13 cellular contexts compared by ENCODE assay signal in the genomic region with DNA sequence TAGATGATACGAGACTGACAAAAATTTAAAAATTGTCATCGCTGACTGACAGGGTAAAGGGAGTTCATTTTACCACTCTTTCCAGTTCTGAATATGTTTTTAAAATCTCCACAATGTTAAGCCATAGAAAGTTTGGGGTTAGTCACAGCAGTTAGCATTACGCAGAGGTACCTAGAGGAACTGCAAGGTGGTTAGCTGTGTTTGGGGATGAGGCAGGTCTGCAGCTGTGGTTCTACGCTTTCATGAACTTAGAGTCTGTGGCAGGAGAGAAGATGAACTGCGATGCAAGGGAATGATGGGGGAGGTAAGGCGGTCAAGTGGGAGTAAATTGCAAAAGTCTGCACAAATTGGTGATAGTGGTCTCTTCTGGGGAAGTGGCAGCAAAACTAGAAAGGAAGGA. TPM values are rescaled to one million over a fixed set of nuclear protein-coding genes. Genes with fewer than 3 reads are reported as not detected.
DNase-seq lines count a peak whose midpoint lies in the region; ATAC-seq and TF ChIP-seq lines count a peak whose summit lies in the region.
"Had no signal": no experiment of that assay in that cellular context is flagged by ENCODE, and none has a peak within 500 bp of the region (broad histone marks: within the 10 kb centered on the region; RNA-seq: fewer than 3 reads in every experiment).

No MANE protein-coding gene starts in this region.

- POLR2A ChIA-PET in naive thymus-derived CD8-positive, alpha-beta T cell (lab: Charles Lee): no interaction called here

- H3K27me3 Mint-ChIP-seq in endothelial cell (ENCODE audit: unreplicated experiment) (no peaks in the 10 kb centered on the region), osteocyte (ENCODE audit: unreplicated experiment) (peaks cover 2% of the 10 kb centered on the region)
- H3K27me3 Mint-ChIP-seq in naive thymus-derived CD8-positive, alpha-beta T cell: peaks cover 11 to 25% (median 13%) of the 10 kb centered on the region in 5 donors

- peaks cover 20% of the 10 kb centered on the region for H3K4me1 Mint-ChIP-seq in endothelial cell (ENCODE audit: unreplicated experiment)
- peaks cover 0 to 2% (median 0%) of the 10 kb centered on the region in 4 donors for H3K4me1 Mint-ChIP-seq in naive thymus-derived CD8-positive, alpha-beta T cell
- no peaks in the 10 kb centered on the region for H3K4me1 Mint-ChIP-seq in osteocyte (ENCODE audit: unreplicated experiment)

- no peaks in the 10 kb centered on the region for H3K36me3 ChIP-seq in spleen

- H3K4me3 ChIP-seq in spleen: no peak overlapping the region

- TF ChIP-seq CTCF in endothelial cell (IDR thresholded peaks at IDR 0.05; ENCODE audit: unreplicated experiment) (no peak), osteocyte (IDR thresholded peaks at IDR 0.05) (no peak), spleen (IDR thresholded peaks at IDR 0.05 in 8 of 11, conservative IDR thresholded peaks at IDR 0.05 in 3 of 11) (peak in 3 of 11 experiments; percentile 14 to 22 (median 14))

- no peak for TF ChIP-seq POLR2A in spleen (IDR thresholded peaks at IDR 0.05)

- peaks cover 0 to 14% (median 6%) of the 10 kb centered on the region in 6 donors for H3K4me1 ChIP-seq in spleen
- H3K4me1 ChIP-seq: foreskin keratinocyte, parathyroid adenoma had no signal

- H3K4me3 Mint-ChIP-seq in endothelial cell (ENCODE audit: unreplicated experiment) (no peak overlapping the region), osteocyte (ENCODE audit: unreplicated experiment) (no peak overlapping the region)
- H3K4me3 Mint-ChIP-seq in naive thymus-derived CD8-positive, alpha-beta T cell: no peak overlapping the region
- H3K4me3 Mint-ChIP-seq: activated naive CD4-positive, alpha-beta T cell treated with anti-CD3 and anti-CD28 coated beads for 36 hours; CD8-positive, alpha-beta T cell had no signal

- no peak for DNase-seq in endothelial cell (ENCODE audit: low spot score)
- no peak for DNase-seq in naive thymus-derived CD8-positive, alpha-beta T cell
- DNase-seq in NCI-H1048 (lab: John Stamatoyannopoulos, UW): no peak
- DNase-seq in osteocyte (ENCODE audit: extremely low spot score, unreplicated experiment): no peak
- no peak for DNase-seq in spleen
- DNase-seq: activated naive CD4-positive, alpha-beta T cell treated with anti-CD3 and anti-CD28 coated beads for 36 hours; CD8-positive, alpha-beta T cell; foreskin keratinocyte; stimulated activated CD4-positive, alpha-beta T cell treated with anti-CD3 and anti-CD28 coated beads, Interleukin-2, amount 100 ng/mL, for 48 hours had no signal

- H3K27ac Mint-ChIP-seq in endothelial cell (ENCODE audit: unreplicated experiment) (peak overlapping the region; percentile 91), osteocyte (ENCODE audit: unreplicated experiment) (no peak overlapping the region)
- no peak overlapping the region for H3K27ac Mint-ChIP-seq in naive thymus-derived CD8-positive, alpha-beta T cell
- H3K27ac Mint-ChIP-seq: activated naive CD4-positive, alpha-beta T cell treated with anti-CD3 and anti-CD28 coated beads for 36 hours; CD8-positive, alpha-beta T cell had no signal

- no peaks in the 10 kb centered on the region for H3K9me3 Mint-ChIP-seq in endothelial cell (ENCODE audit: unreplicated experiment)
- peaks cover 0 to 7% (median 0%) of the 10 kb centered on the region in 9 donors for H3K9me3 Mint-ChIP-seq in naive thymus-derived CD8-positive, alpha-beta T cell
- H3K9me3 Mint-ChIP-seq in osteocyte (ENCODE audit: unreplicated experiment): no peaks in the 10 kb centered on the region
- H3K9me3 Mint-ChIP-seq: activated naive CD4-positive, alpha-beta T cell treated with anti-CD3 and anti-CD28 coated beads for 36 hours; CD8-positive, alpha-beta T cell had no signal

- H3K27ac ChIP-seq in spleen: no peak overlapping the region
- H3K27ac ChIP-seq: foreskin keratinocyte, parathyroid adenoma had no signal

- intact Hi-C loops in spleen (cut with DNase I; ENCODE audit: low total_unique reads): no loop called here

- no peaks in the 10 kb centered on the region for H3K27me3 ChIP-seq in spleen (replicated peaks in 1 of 7)
- H3K27me3 ChIP-seq: foreskin keratinocyte had no signal

- H3K36me3 Mint-ChIP-seq in endothelial cell (ENCODE audit: low read depth, unreplicated experiment) (no peaks in the 10 kb centered on the region), osteocyte (ENCODE audit: unreplicated experiment) (no peaks in the 10 kb centered on the region)
- H3K36me3 Mint-ChIP-seq in naive thymus-derived CD8-positive, alpha-beta T cell: peaks cover 0 to 2% (median 0%) of the 10 kb centered on the region in 3 donors
- H3K36me3 Mint-ChIP-seq: CD8-positive, alpha-beta T cell had no signal

- 52 to 58% (median 55%) methylated on average over 6 of the region's 6 CpGs for WGBS in spleen, 5 donors

- ATAC-seq in GM18508 (IDR thresholded peaks at IDR 0.05; ENCODE audit: insufficient read depth, unreplicated experiment) (peak; percentile 84), GM21447 (IDR thresholded peaks at IDR 0.05; ENCODE audit: unreplicated experiment) (peak; percentile 92), HG03175 (IDR thresholded peaks at IDR 0.05; ENCODE audit: unreplicated experiment) (peak; percentile 53)
- no peak for ATAC-seq in naive thymus-derived CD8-positive, alpha-beta T cell
- ATAC-seq: CD8-positive, alpha-beta T cell; foreskin keratinocyte had no signal

- no peaks in the 10 kb centered on the region for H3K9me3 ChIP-seq in spleen

RNA-seq across cellular contexts. Expression of a gene that starts 38.8 kb away (rescaled TPM):
- total RNA-seq in endothelial cell (ENCODE audit: unreplicated experiment) (90.5 TPM), osteocyte (50.6 and 53.2 TPM in 2 replicates), spleen (100 to 1,000 TPM; 128 to 158 (median 136) TPM)
- 10 to 100 TPM; 58.2 to 72.2 TPM for total RNA-seq in naive thymus-derived CD8-positive, alpha-beta T cell
- 10 to 100 TPM; 47.6 to 76.5 (median 58.0) TPM for polyA plus RNA-seq in naive thymus-derived CD8-positive, alpha-beta T cell
- 10 to 100 TPM; 69.0 to 96.0 (median 78.7) TPM for polyA plus RNA-seq in spleen

Comparison
In these comparisons a context has a peak if more than half of its experiments do, and no peak if none do; other contexts are left out.
1. ATAC-seq: peak in GM18508 (single experiment), GM21447 (single experiment) and HG03175 (single experiment); none in naive thymus-derived CD8-positive, alpha-beta T cell (0 of 2).